ENCODE assay signal across 8 cellular contexts in genomic region chr12:71754461-71755145, GRCh38. TPM values are rescaled to one million over a fixed set of nuclear protein-coding genes. Genes with fewer than 3 reads are reported as not detected.
DNase-seq lines count a peak whose midpoint lies in the region; ATAC-seq lines count a peak whose summit lies in the region.

RAB21 (plus strand) TSS chr12:71754863; CDS start chr12:71755130, 267 bp downstream.

- peak; percentile 99 for ATAC-seq in GM19468 (IDR thresholded peaks at IDR 0.05; ENCODE audit: extremely low read depth, unreplicated experiment)

- peak; percentile 93 for DNase-seq in COLO829 (ENCODE audit: low spot score)
- peak; percentile 84 for DNase-seq in HS-5 (ENCODE audit: low read depth)
- DNase-seq in NK-92 treated with Interleukin-12 subunit alpha and Interleukin-12 subunit beta, amount 100 ng/mL, for 24 hours (lab: John Stamatoyannopoulos, UW), result peak; percentile 93
- DNase-seq in activated CD8-positive, alpha-beta memory T cell treated with anti-CD3 and anti-CD28 coated beads for 24 hours, result peak; percentile 99
- peak; percentile 98 for DNase-seq in effector CD8-positive, alpha-beta T cell (lab: John Stamatoyannopoulos, UW)
- DNase-seq in lung microvascular endothelial cell (ENCODE audit: low read depth in 2 of 2), result peak; percentile 96 to 99
- DNase-seq in stimulated activated CD4-positive, alpha-beta T cell treated with anti-CD3 and anti-CD28 coated beads, TNF-alpha, amount 100 ng/mL, for 48 hours (ENCODE audit: low read depth in 3 of 3), result peak; percentile 97 to 100 (median 97)

RNA-seq across cellular contexts. Expression of gene RAB21, which starts in this region (rescaled TPM):
- total RNA-seq in lung microvascular endothelial cell, result 5.4 and 9.1 TPM in 2 replicates

Comparison
In these comparisons a context has a peak if more than half of its experiments do, and no peak if none do; other contexts are left out.
1. Peak in every context shown above with its lines: DNase-seq and ATAC-seq.